8 cellular contexts compared by ENCODE assay signal in genomic region chr19:47610546-47610894, GRCh38. TPM values are rescaled to one million over a fixed set of nuclear protein-coding genes. Genes with fewer than 3 reads are reported as not detected.
DNase-seq lines count a peak whose midpoint lies in the region; ATAC-seq and TF ChIP-seq lines count a peak whose summit lies in the region.

No MANE protein-coding gene starts in this region.

- no peak for ATAC-seq in activated naive CD4-positive, alpha-beta T cell treated with anti-CD3 and anti-CD28 coated beads, Interleukin-2, amount 50 U/mL, for 72 hours
- ATAC-seq in body of pancreas, result no peak
- ATAC-seq in lung (ENCODE audit: insufficient read depth, low FRiP score), result no peak
- no peak for ATAC-seq in GM21367 (IDR thresholded peaks at IDR 0.05; ENCODE audit: unreplicated experiment)

- H3K4me1 Mint-ChIP-seq in activated naive CD4-positive, alpha-beta T cell treated with anti-CD3 and anti-CD28 coated beads, Interleukin-2, amount 10 ng/mL, durations not matched to agents 7 days and 5 days, result peaks cover 32% of the 10 kb centered on the region

- no peaks in the 10 kb centered on the region for H3K27me3 ChIP-seq in body of pancreas
- no peaks in the 10 kb centered on the region for H3K27me3 ChIP-seq in lung (ENCODE audit: control insufficient read depth, insufficient read depth)
- H3K27me3 ChIP-seq in transverse colon, result no peaks in the 10 kb centered on the region

- TF ChIP-seq CTCF in body of pancreas (IDR thresholded peaks at IDR 0.05) (no peak), lung (IDR thresholded peaks at IDR 0.05; ENCODE audit: control extremely low read depth, extremely low read depth) (no peak), transverse colon (IDR thresholded peaks at IDR 0.05) (no peak)

- in situ Hi-C loops in transverse colon (cut with MboI; ENCODE audit: low pct_ligation_motif_present in 1 of 4, low pct_unique_long_range_greater_than_20kb in 1 of 4, low sequenced_read_pairs in 3 of 4), result no loop called here

- H3K4me3 ChIP-seq in body of pancreas (no peak overlapping the region), lung (peak overlapping the region; percentile 84), transverse colon (peak overlapping the region; percentile 85 to 97 (median 91))

- TF ChIP-seq POLR2A in body of pancreas (IDR thresholded peaks at IDR 0.05) (no peak), transverse colon (IDR thresholded peaks at IDR 0.05) (no peak)

- intact Hi-C loops in body of pancreas (cut with DNase I), result loop anchor here (5.0 kb wide), 1 partner anchor 42 kb away; no protein-coding TSS in a partner anchor
- intact Hi-C loops in transverse colon (cut with DNase I; ENCODE audit: low total_unique reads), result no loop called here

- TF ChIP-seq EP300 in transverse colon (IDR thresholded peaks at IDR 0.05; ENCODE audit: low read depth), result no peak

- peak overlapping the region; percentile 89 for H3K27ac Mint-ChIP-seq in activated naive CD4-positive, alpha-beta T cell treated with anti-CD3 and anti-CD28 coated beads, Interleukin-2, amount 10 ng/mL, durations not matched to agents 7 days and 5 days
- H3K27ac Mint-ChIP-seq in activated naive CD4-positive, alpha-beta T cell treated with anti-CD3 and anti-CD28 coated beads, Interleukin-2, amount 50 U/mL, for 72 hours, result peak overlapping the region in 1 of 2 donors; percentile 54

- peaks cover 34% of the 10 kb centered on the region for H3K4me1 ChIP-seq in body of pancreas
- peaks cover 15 to 26% of the 10 kb centered on the region in 2 donors for H3K4me1 ChIP-seq in lung (ENCODE audit: control insufficient read depth in 2 of 2, insufficient read depth in 2 of 2, low read length in 2 of 2)
- H3K4me1 ChIP-seq in transverse colon, result peaks cover 24 to 46% (median 27%) of the 10 kb centered on the region in 4 donors

- DNase-seq in activated naive CD4-positive, alpha-beta T cell treated with anti-CD3 and anti-CD28 coated beads, Interleukin-2, amount 10 ng/mL, durations not matched to agents 7 days and 5 days, result no peak
- no peak for DNase-seq in activated naive CD4-positive, alpha-beta T cell treated with anti-CD3 and anti-CD28 coated beads, Interleukin-2, amount 50 U/mL, for 72 hours (ENCODE audit: low spot score in 2 of 2)
- DNase-seq in body of pancreas (no peak), lung (ENCODE audit: low spot score) (no peak), transverse colon (no peak), DMS53 treated with DMSO at 0.1 percent for 48 hours (lab: John Stamatoyannopoulos, UW; ENCODE audit: unreplicated experiment) (no peak)
- DNase-seq in effector CD8-positive, alpha-beta T cell (lab: John Stamatoyannopoulos, UW), result no peak

- CTCF ChIA-PET in activated naive CD4-positive, alpha-beta T cell treated with anti-CD3 and anti-CD28 coated beads, Interleukin-2, amount 10 ng/mL, durations not matched to agents 7 days and 5 days (lab: Charles Lee), result interaction anchor here (0.6 to 1.0 kb wide), 5 partner anchors 8 to 127 kb away, joined by 3 to 6 read pairs (median 3); partner anchors contain the start of gene KPTN

- H3K27me3 Mint-ChIP-seq in activated naive CD4-positive, alpha-beta T cell treated with anti-CD3 and anti-CD28 coated beads, Interleukin-2, amount 10 ng/mL, durations not matched to agents 7 days and 5 days, result no peaks in the 10 kb centered on the region

- peak overlapping the region; percentile 40 to 94 (median 80) for H3K27ac ChIP-seq in body of pancreas
- peak overlapping the region; percentile 93 to 99 for H3K27ac ChIP-seq in lung (ENCODE audit: low read depth in 1 of 2, low read length in 1 of 2)
- peak overlapping the region; percentile 97 to 98 (median 98) for H3K27ac ChIP-seq in transverse colon

- no peaks in the 10 kb centered on the region for H3K9me3 ChIP-seq in body of pancreas
- H3K9me3 ChIP-seq in lung (ENCODE audit: control insufficient read depth in 2 of 2, insufficient read depth in 1 of 2, low read length in 1 of 2), result no peaks in the 10 kb centered on the region
- H3K9me3 ChIP-seq in transverse colon, result no peaks in the 10 kb centered on the region

- H3K9me3 Mint-ChIP-seq in activated naive CD4-positive, alpha-beta T cell treated with anti-CD3 and anti-CD28 coated beads, Interleukin-2, amount 10 ng/mL, durations not matched to agents 7 days and 5 days, result no peaks in the 10 kb centered on the region
- peaks cover 0 to 3% of the 10 kb centered on the region in 2 donors for H3K9me3 Mint-ChIP-seq in activated naive CD4-positive, alpha-beta T cell treated with anti-CD3 and anti-CD28 coated beads, Interleukin-2, amount 50 U/mL, for 72 hours

- H3K36me3 ChIP-seq in body of pancreas (replicated peaks in 1 of 2; ENCODE audit: insufficient read depth in 1 of 2, low read depth in 2 of 2), result no peaks in the 10 kb centered on the region
- H3K36me3 ChIP-seq in lung (ENCODE audit: control insufficient read depth in 2 of 2, insufficient read depth in 2 of 2, low read length in 2 of 2), result no peaks in the 10 kb centered on the region
- no peaks in the 10 kb centered on the region for H3K36me3 ChIP-seq in transverse colon

- peaks cover 26% of the 10 kb centered on the region for H3K36me3 Mint-ChIP-seq in activated naive CD4-positive, alpha-beta T cell treated with anti-CD3 and anti-CD28 coated beads, Interleukin-2, amount 10 ng/mL, durations not matched to agents 7 days and 5 days
- H3K36me3 Mint-ChIP-seq in activated naive CD4-positive, alpha-beta T cell treated with anti-CD3 and anti-CD28 coated beads, Interleukin-2, amount 50 U/mL, for 72 hours, result peaks cover 0 to 10% of the 10 kb centered on the region in 2 donors

- H3K4me3 Mint-ChIP-seq in activated naive CD4-positive, alpha-beta T cell treated with anti-CD3 and anti-CD28 coated beads, Interleukin-2, amount 10 ng/mL, durations not matched to agents 7 days and 5 days, result peak overlapping the region; percentile 90

- WGBS in body of pancreas, 2 donors, result 0% methylated on average over 1 to 2 of the region's 2 CpGs
- 4 to 6% methylated on average over 2 of the region's 2 CpGs for WGBS in lung, 2 donors
- WGBS in transverse colon (ENCODE audit: low coverage in 1 of 2), 2 donors, result 0 to 9% methylated on average over 1 to 2 of the region's 2 CpGs

RNA-seq across cellular contexts. Expression of gene BICRA, which starts 1.6 kb away (rescaled TPM):
- 10 to 100 TPM; 13.3 to 26.3 TPM for total RNA-seq in activated naive CD4-positive, alpha-beta T cell treated with anti-CD3 and anti-CD28 coated beads, Interleukin-2, amount 50 U/mL, for 72 hours
- total RNA-seq in body of pancreas (10 to 100 TPM in 1 of 2 donors, 1 to 10 TPM in 1; 2.6 to 26.4 TPM), lung (10 to 100 TPM in 1 of 2 donors, 1 to 10 TPM in 1; 6.6 to 16.1 TPM), transverse colon (10 to 100 TPM; 11.6 to 30.3 (median 13.2) TPM)
- polyA plus RNA-seq in lung, result 1 to 10 TPM; 6.1 to 6.9 TPM

RNA-seq across cellular contexts. Expression of gene ZNF541, which starts 37.6 kb away (rescaled TPM):
- total RNA-seq in activated naive CD4-positive, alpha-beta T cell treated with anti-CD3 and anti-CD28 coated beads, Interleukin-2, amount 50 U/mL, for 72 hours, result under 1 TPM; 0.31 to 0.57 TPM
- total RNA-seq in body of pancreas (under 1 TPM in 1 of 2 donors, not detected in 1; under 0.01 TPM), lung (under 1 TPM in 1 of 2 donors, not detected in 1; 0.52 TPM), transverse colon (under 1 TPM in 1 of 4 donors, not detected in 3; 0.16 TPM)
- under 1 TPM; 0.12 to 0.24 TPM for polyA plus RNA-seq in lung

Comparison
In these comparisons a context has a peak if more than half of its experiments do, and no peak if none do; other contexts are left out.
1. H3K4me3 ChIP-seq: peak in lung (single experiment) and transverse colon (4 of 4); none in body of pancreas (0 of 2).
2. Peak in every context shown above with its lines, with median percentiles within 50 percentile points of each other: H3K27ac ChIP-seq.